ENCODE assay signal across 1 cellular context in genomic region chr19:3573858-3574637, GRCh38.
TF ChIP-seq lines count a peak whose summit lies in the region.

No MANE protein-coding gene starts in this region.

TF ChIP-seq in HepG2, 621 proteins besides CTCF, POLR2A, EP300 and RAD21 (continued from another document and continues in another):
- TF ChIP-seq FOXK2 (IDR thresholded peaks at IDR 0.05) (no peak), ZNF570 (CRISPR knock-in tag; IDR thresholded peaks at IDR 0.05; ENCODE audit: borderline replicate concordance) (no peak), CAMTA2 (CRISPR knock-in tag; IDR thresholded peaks at IDR 0.05; ENCODE audit: borderline replicate concordance) (no peak), CHCHD3 (CRISPR knock-in tag; IDR thresholded peaks at IDR 0.05) (no peak), ZNF776 (CRISPR knock-in tag; IDR thresholded peaks at IDR 0.05) (no peak), SMARCE1 (IDR thresholded peaks at IDR 0.05; ENCODE audit: borderline replicate concordance) (no peak), REPIN1 (CRISPR knock-in tag; IDR thresholded peaks at IDR 0.05; ENCODE audit: borderline replicate concordance, low read depth) (0 out of 2 replicates have a peak, but pooled peaks have one; percentile 21), PHF20 (CRISPR knock-in tag; IDR thresholded peaks at IDR 0.05) (no peak), KLF13 (CRISPR knock-in tag; IDR thresholded peaks at IDR 0.05) (no peak), MAFG (CRISPR knock-in tag; IDR thresholded peaks at IDR 0.05) (no peak), CEBPB (IDR thresholded peaks at IDR 0.05; ENCODE audit: borderline replicate concordance, low read depth, low read length) (no peak), JUNB (CRISPR knock-in tag; IDR thresholded peaks at IDR 0.05; ENCODE audit: borderline replicate concordance) (no peak), SUZ12 (IDR thresholded peaks at IDR 0.05; ENCODE audit: low read depth, low read length) (no peak), AHR (CRISPR knock-in tag; IDR thresholded peaks at IDR 0.05) (no peak), ZNF317 (CRISPR knock-in tag; IDR thresholded peaks at IDR 0.05) (no peak), ELF3 (CRISPR knock-in tag; IDR thresholded peaks at IDR 0.05) (no peak), HNRNPUL1 (IDR thresholded peaks at IDR 0.05; ENCODE audit: low read depth, low read length) (no peak), ZNF687 (CRISPR knock-in tag; IDR thresholded peaks at IDR 0.05) (peak; percentile 31; the same call in 1 of the 2 replicates), ZSCAN20 (CRISPR knock-in tag; IDR thresholded peaks at IDR 0.05; ENCODE audit: borderline replicate concordance) (no peak), USF2 (IDR thresholded peaks at IDR 0.05; ENCODE audit: low read depth, low read length) (no peak), USF2 (CRISPR knock-in tag; IDR thresholded peaks at IDR 0.05; ENCODE audit: borderline replicate concordance) (no peak), MTERF4 (CRISPR knock-in tag; IDR thresholded peaks at IDR 0.05) (no peak), SPEN (CRISPR knock-in tag; IDR thresholded peaks at IDR 0.05; ENCODE audit: low read depth) (0 out of 2 replicates have a peak, but pooled peaks have one; percentile 8), SP4 (CRISPR knock-in tag; IDR thresholded peaks at IDR 0.05) (peak; percentile 92), ZNF263 (CRISPR knock-in tag; IDR thresholded peaks at IDR 0.05) (no peak), SAFB2 (CRISPR knock-in tag; IDR thresholded peaks at IDR 0.05; ENCODE audit: borderline replicate concordance, low read depth) (no peak), KLF6 (CRISPR knock-in tag; IDR thresholded peaks at IDR 0.05) (no peak), STAT6 (CRISPR knock-in tag; IDR thresholded peaks at IDR 0.05; ENCODE audit: borderline replicate concordance) (no peak), RNF2 (conservative IDR thresholded peaks at IDR 0.05; ENCODE audit: low read depth) (no peak)
- TF ChIP-seq, protein P1, sequence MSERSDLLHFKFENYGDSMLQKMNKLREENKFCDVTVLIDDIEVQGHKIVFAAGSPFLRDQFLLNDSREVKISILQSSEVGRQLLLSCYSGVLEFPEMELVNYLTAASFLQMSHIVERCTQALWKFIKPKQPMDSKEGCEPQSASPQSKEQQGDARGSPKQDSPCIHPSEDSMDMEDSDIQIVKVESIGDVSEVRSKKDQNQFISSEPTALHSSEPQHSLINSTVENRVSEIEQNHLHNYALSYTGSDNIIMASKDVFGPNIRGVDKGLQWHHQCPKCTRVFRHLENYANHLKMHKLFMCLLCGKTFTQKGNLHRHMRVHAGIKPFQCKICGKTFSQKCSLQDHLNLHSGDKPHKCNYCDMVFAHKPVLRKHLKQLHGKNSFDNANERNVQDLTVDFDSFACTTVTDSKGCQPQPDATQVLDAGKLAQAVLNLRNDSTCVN (CRISPR knock-in tag; IDR thresholded peaks at IDR 0.05; ENCODE audit: borderline replicate concordance): no peak
- TF ChIP-seq, protein P2, sequence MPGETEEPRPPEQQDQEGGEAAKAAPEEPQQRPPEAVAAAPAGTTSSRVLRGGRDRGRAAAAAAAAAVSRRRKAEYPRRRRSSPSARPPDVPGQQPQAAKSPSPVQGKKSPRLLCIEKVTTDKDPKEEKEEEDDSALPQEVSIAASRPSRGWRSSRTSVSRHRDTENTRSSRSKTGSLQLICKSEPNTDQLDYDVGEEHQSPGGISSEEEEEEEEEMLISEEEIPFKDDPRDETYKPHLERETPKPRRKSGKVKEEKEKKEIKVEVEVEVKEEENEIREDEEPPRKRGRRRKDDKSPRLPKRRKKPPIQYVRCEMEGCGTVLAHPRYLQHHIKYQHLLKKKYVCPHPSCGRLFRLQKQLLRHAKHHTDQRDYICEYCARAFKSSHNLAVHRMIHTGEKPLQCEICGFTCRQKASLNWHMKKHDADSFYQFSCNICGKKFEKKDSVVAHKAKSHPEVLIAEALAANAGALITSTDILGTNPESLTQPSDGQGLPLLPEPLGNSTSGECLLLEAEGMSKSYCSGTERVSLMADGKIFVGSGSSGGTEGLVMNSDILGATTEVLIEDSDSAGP (CRISPR knock-in tag; IDR thresholded peaks at IDR 0.05; ENCODE audit: borderline replicate concordance): no peak
- TF ChIP-seq, protein P3, sequence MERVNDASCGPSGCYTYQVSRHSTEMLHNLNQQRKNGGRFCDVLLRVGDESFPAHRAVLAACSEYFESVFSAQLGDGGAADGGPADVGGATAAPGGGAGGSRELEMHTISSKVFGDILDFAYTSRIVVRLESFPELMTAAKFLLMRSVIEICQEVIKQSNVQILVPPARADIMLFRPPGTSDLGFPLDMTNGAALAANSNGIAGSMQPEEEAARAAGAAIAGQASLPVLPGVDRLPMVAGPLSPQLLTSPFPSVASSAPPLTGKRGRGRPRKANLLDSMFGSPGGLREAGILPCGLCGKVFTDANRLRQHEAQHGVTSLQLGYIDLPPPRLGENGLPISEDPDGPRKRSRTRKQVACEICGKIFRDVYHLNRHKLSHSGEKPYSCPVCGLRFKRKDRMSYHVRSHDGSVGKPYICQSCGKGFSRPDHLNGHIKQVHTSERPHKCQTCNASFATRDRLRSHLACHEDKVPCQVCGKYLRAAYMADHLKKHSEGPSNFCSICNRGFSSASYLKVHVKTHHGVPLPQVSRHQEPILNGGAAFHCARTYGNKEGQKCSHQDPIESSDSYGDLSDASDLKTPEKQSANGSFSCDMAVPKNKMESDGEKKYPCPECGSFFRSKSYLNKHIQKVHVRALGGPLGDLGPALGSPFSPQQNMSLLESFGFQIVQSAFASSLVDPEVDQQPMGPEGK (CRISPR knock-in tag; IDR thresholded peaks at IDR 0.05): peak; percentile 25; the same call in 1 of the 2 replicates
- TF ChIP-seq, protein P4, sequence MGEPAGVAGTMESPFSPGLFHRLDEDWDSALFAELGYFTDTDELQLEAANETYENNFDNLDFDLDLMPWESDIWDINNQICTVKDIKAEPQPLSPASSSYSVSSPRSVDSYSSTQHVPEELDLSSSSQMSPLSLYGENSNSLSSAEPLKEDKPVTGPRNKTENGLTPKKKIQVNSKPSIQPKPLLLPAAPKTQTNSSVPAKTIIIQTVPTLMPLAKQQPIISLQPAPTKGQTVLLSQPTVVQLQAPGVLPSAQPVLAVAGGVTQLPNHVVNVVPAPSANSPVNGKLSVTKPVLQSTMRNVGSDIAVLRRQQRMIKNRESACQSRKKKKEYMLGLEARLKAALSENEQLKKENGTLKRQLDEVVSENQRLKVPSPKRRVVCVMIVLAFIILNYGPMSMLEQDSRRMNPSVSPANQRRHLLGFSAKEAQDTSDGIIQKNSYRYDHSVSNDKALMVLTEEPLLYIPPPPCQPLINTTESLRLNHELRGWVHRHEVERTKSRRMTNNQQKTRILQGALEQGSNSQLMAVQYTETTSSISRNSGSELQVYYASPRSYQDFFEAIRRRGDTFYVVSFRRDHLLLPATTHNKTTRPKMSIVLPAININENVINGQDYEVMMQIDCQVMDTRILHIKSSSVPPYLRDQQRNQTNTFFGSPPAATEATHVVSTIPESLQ (CRISPR knock-in tag; conservative IDR thresholded peaks at IDR 0.05): no peak
- TF ChIP-seq, protein P5, sequence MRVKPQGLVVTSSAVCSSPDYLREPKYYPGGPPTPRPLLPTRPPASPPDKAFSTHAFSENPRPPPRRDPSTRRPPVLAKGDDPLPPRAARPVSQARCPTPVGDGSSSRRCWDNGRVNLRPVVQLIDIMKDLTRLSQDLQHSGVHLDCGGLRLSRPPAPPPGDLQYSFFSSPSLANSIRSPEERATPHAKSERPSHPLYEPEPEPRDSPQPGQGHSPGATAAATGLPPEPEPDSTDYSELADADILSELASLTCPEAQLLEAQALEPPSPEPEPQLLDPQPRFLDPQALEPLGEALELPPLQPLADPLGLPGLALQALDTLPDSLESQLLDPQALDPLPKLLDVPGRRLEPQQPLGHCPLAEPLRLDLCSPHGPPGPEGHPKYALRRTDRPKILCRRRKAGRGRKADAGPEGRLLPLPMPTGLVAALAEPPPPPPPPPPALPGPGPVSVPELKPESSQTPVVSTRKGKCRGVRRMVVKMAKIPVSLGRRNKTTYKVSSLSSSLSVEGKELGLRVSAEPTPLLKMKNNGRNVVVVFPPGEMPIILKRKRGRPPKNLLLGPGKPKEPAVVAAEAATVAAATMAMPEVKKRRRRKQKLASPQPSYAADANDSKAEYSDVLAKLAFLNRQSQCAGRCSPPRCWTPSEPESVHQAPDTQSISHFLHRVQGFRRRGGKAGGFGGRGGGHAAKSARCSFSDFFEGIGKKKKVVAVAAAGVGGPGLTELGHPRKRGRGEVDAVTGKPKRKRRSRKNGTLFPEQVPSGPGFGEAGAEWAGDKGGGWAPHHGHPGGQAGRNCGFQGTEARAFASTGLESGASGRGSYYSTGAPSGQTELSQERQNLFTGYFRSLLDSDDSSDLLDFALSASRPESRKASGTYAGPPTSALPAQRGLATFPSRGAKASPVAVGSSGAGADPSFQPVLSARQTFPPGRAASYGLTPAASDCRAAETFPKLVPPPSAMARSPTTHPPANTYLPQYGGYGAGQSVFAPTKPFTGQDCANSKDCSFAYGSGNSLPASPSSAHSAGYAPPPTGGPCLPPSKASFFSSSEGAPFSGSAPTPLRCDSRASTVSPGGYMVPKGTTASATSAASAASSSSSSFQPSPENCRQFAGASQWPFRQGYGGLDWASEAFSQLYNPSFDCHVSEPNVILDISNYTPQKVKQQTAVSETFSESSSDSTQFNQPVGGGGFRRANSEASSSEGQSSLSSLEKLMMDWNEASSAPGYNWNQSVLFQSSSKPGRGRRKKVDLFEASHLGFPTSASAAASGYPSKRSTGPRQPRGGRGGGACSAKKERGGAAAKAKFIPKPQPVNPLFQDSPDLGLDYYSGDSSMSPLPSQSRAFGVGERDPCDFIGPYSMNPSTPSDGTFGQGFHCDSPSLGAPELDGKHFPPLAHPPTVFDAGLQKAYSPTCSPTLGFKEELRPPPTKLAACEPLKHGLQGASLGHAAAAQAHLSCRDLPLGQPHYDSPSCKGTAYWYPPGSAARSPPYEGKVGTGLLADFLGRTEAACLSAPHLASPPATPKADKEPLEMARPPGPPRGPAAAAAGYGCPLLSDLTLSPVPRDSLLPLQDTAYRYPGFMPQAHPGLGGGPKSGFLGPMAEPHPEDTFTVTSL (CRISPR knock-in tag; IDR thresholded peaks at IDR 0.05; ENCODE audit: borderline replicate concordance): no peak
- TF ChIP-seq, protein P6, sequence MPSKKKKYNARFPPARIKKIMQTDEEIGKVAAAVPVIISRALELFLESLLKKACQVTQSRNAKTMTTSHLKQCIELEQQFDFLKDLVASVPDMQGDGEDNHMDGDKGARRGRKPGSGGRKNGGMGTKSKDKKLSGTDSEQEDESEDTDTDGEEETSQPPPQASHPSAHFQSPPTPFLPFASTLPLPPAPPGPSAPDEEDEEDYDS (CRISPR knock-in tag; IDR thresholded peaks at IDR 0.05): no peak
